Comparison of ENCODE assay signal across 8 cellular contexts in genomic region chr15:76994971-76995945, GRCh38. TPM values are rescaled to one million over a fixed set of nuclear protein-coding genes. Genes with fewer than 3 reads are reported as not detected.
DNase-seq lines count a peak whose midpoint lies in the region; ATAC-seq and FAIRE-seq lines count a peak whose summit lies in the region.

Gene PSTPIP1, plus strand, starts transcription at chr15:76995126. Its CDS starts 448 bp downstream, at chr15:76995574.

- intact Hi-C loops in sciatic nerve (cut with DNase I), result no loop called here

- no peak for FAIRE-seq in frontal cortex (lab: Jason Lieb, UNC)

- DNase-seq in NCI-H510A (lab: John Stamatoyannopoulos, UW) (peak; percentile 7), NCI-H510A treated with DMSO at 0.1 percent for 48 hours (lab: John Stamatoyannopoulos, UW) (no peak), NCI-H2171 (lab: John Stamatoyannopoulos, UW) (peak; percentile 64), activated T-cell treated with anti-CD3 and anti-CD28 coated beads for 1 hour (ENCODE audit: low read depth) (peak; percentile 50), frontal cortex (ENCODE audit: low spot score in 2 of 2) (peak; percentile 35 to 60), sciatic nerve (ENCODE audit: low spot score) (peak; percentile 59), DMS153 (lab: John Stamatoyannopoulos, UW) (no peak)

- peak; percentile 53 for ATAC-seq in sciatic nerve
- no peak for ATAC-seq in HG03460 (IDR thresholded peaks at IDR 0.05; ENCODE audit: unreplicated experiment)

RNA-seq across cellular contexts. Expression of gene PSTPIP1, which starts in this region (rescaled TPM):
- 0.41 TPM for total RNA-seq in frontal cortex
- 17.7 TPM for total RNA-seq in sciatic nerve

Comparison
In these comparisons a context has a peak if more than half of its experiments do, and no peak if none do; other contexts are left out.
1. RNA of gene PSTPIP1 (total RNA-seq): 17.7 TPM in sciatic nerve (single experiment); 0.41 TPM in frontal cortex (single experiment); every median in the first group is over 10 times any median in the second.
2. DNase-seq: peak in NCI-H510A (single experiment), NCI-H2171 (single experiment), activated T-cell treated with anti-CD3 and anti-CD28 coated beads for 1 hour (single experiment) and sciatic nerve (single experiment); none in NCI-H510A treated with DMSO at 0.1 percent for 48 hours (single experiment) and DMS153 (single experiment).
3. Peak in DNase-seq in frontal cortex; RNA of the gene not detected or under 1 TPM.